In genomic region chr7:141132671-141133070, GRCh38 we compare ENCODE assay signal across 26 cellular contexts. TPM values are rescaled to one million over a fixed set of nuclear protein-coding genes. Genes with fewer than 3 reads are reported as not detected.
"Had no signal": no experiment of that assay in that cellular context is flagged by ENCODE, and none has a peak within 500 bp of the region (broad histone marks: within the 10 kb centered on the region; RNA-seq: fewer than 3 reads in every experiment).

No MANE protein-coding gene starts in this region.

- H3K9me3 ChIP-seq: colonic mucosa, gastrocnemius medialis had no signal

- H3K9me3 Mint-ChIP-seq: dendritic cell treated with granulocyte-macrophage colony-stimulating factor and Interleukin-4, amounts not matched to agents 40 ng/mL and 50 ng/mL, for 4 days; endodermal cell had no signal

- DNase-seq: colonic mucosa; cortex of kidney; dermis blood vessel endothelial cell; dorsolateral prefrontal cortex; effector CD4-positive, alpha-beta T cell; effector CD8-positive, alpha-beta T cell; effector memory CD4-positive, alpha-beta T cell; effector memory CD8-positive, alpha-beta T cell; endodermal cell; erythroblast; esophagus squamous epithelium; foreskin fibroblast; foreskin keratinocyte; foreskin melanocyte; gastrocnemius medialis; glutamatergic neuron; head of caudate nucleus; heart left ventricle; heart right ventricle had no signal

- H3K27ac ChIP-seq: colonic mucosa, coronary artery, dorsolateral prefrontal cortex, epithelial cell of prostate, esophagus muscularis mucosa, esophagus squamous epithelium, foreskin keratinocyte, gastrocnemius medialis, gastroesophageal sphincter, heart left ventricle, heart right ventricle had no signal

- H3K4me3 ChIP-seq: colonic mucosa, coronary artery, dorsolateral prefrontal cortex, esophagus muscularis mucosa, esophagus squamous epithelium, gastrocnemius medialis, gastroesophageal sphincter, heart left ventricle, heart right ventricle had no signal

- H3K4me3 Mint-ChIP-seq: dendritic cell treated with granulocyte-macrophage colony-stimulating factor and Interleukin-4, amounts not matched to agents 40 ng/mL and 50 ng/mL, for 4 days; effector memory CD8-positive, alpha-beta T cell; endodermal cell had no signal

- H3K27ac Mint-ChIP-seq: dendritic cell treated with granulocyte-macrophage colony-stimulating factor and Interleukin-4, amounts not matched to agents 40 ng/mL and 50 ng/mL, for 4 days; effector memory CD8-positive, alpha-beta T cell; endodermal cell had no signal

- H3K4me1 ChIP-seq: colonic mucosa, esophagus muscularis mucosa, esophagus squamous epithelium, foreskin keratinocyte, gastrocnemius medialis, gastroesophageal sphincter, heart left ventricle had no signal

- H3K36me3 ChIP-seq: colonic mucosa, esophagus muscularis mucosa, esophagus squamous epithelium, gastrocnemius medialis, gastroesophageal sphincter, heart left ventricle, heart right ventricle had no signal

- H3K27me3 ChIP-seq: colonic mucosa, dorsolateral prefrontal cortex, esophagus muscularis mucosa, esophagus squamous epithelium, foreskin keratinocyte, gastrocnemius medialis, gastroesophageal sphincter, heart left ventricle, heart right ventricle had no signal

- ATAC-seq: effector memory CD8-positive, alpha-beta T cell; esophagus mucosa; foreskin keratinocyte; gastrocnemius medialis; gastroesophageal sphincter; heart left ventricle; heart right ventricle had no signal

RNA-seq across cellular contexts. Expression of gene TMEM178B, which starts 58.8 kb away (rescaled TPM):
- total RNA-seq: endothelial cell of umbilical vein, foreskin keratinocyte had no signal
- polyA plus RNA-seq: endothelial cell of umbilical vein, foreskin keratinocyte had no signal
